In genomic region chr14:91145396-91146160, GRCh38 we compare ENCODE assay signal across 25 cellular contexts. TPM values are rescaled to one million over a fixed set of nuclear protein-coding genes. Genes with fewer than 3 reads are reported as not detected.
A peak's percentile ranks its signal among the peaks of the same experiment; 100 is the strongest.
DNase-seq lines count a peak whose midpoint lies in the region; ATAC-seq lines count a peak whose summit lies in the region.
"Had no signal": no experiment of that assay in that cellular context is flagged by ENCODE, and none has a peak within 500 bp of the region (broad histone marks: within the 10 kb centered on the region; RNA-seq: fewer than 3 reads in every experiment).

No MANE protein-coding gene starts in this region.

- H3K27ac ChIP-seq in cingulate gyrus (ENCODE audit: low read depth, low read length): peak overlapping the region; percentile 76
- H3K27ac ChIP-seq: brain microvascular endothelial cell, colonic mucosa, WERI-Rb-1 had no signal

- intact Hi-C loops in left ventricle myocardium superior (cut with micrococcal nuclease) (no loop called here), cardiac septum (cut with DNase I) (loop anchor here (2.0 kb wide), 1 partner anchor 31 kb away; the partner anchor contains the start of gene DGLUCY)

- no peaks in the 10 kb centered on the region for H3K27me3 Mint-ChIP-seq in natural killer cell treated with Interleukin-12 subunit alpha and Interleukin-12 subunit beta and Interleukin-15 and Interleukin-18, amount 100 ng/mL, for 72 hours

- H3K4me3 Mint-ChIP-seq in natural killer cell treated with Interleukin-12 subunit alpha and Interleukin-12 subunit beta and Interleukin-15 and Interleukin-18, amount 100 ng/mL, for 72 hours: no peak overlapping the region
- H3K4me3 Mint-ChIP-seq: endodermal cell had no signal

- peak overlapping the region; percentile 50 to 84 for H3K27ac Mint-ChIP-seq in natural killer cell treated with Interleukin-12 subunit alpha and Interleukin-12 subunit beta and Interleukin-15 and Interleukin-18, amount 100 ng/mL, for 72 hours

- H3K4me1 Mint-ChIP-seq in natural killer cell treated with Interleukin-12 subunit alpha and Interleukin-12 subunit beta and Interleukin-15 and Interleukin-18, amount 100 ng/mL, for 72 hours (ENCODE audit: low read depth in 2 of 2): peaks cover 45 to 49% of the 10 kb centered on the region in 2 donors

- H3K36me3 Mint-ChIP-seq in natural killer cell treated with Interleukin-12 subunit alpha and Interleukin-12 subunit beta and Interleukin-15 and Interleukin-18, amount 100 ng/mL, for 72 hours: no peaks in the 10 kb centered on the region

- DNase-seq in left ventricle myocardium superior (peak; percentile 16), cardiac septum (ENCODE audit: low spot score) (no peak), retina (no peak)
- no peak for DNase-seq in natural killer cell treated with Interleukin-12 subunit alpha and Interleukin-12 subunit beta and Interleukin-15 and Interleukin-18, amount 100 ng/mL, for 72 hours (ENCODE audit: low spot score)
- DNase-seq in effector CD4-positive, alpha-beta T cell: no peak
- DNase-seq: ACHN; activated CD4-positive, alpha-beta T cell treated with anti-CD3 and anti-CD28 coated beads, Interleukin-2, amount 50 U/mL, for 1 hour; activated effector memory CD4-positive, alpha-beta T cell treated with anti-CD3 and anti-CD28 coated beads, Interleukin-2, amount 50 U/mL, for 16 hours; brain microvascular endothelial cell; colonic mucosa; COR-L47; DMS79 treated with DMSO at 0.1 percent for 48 hours; endodermal cell; NCI-H1105; NCI-H345; NCI-H748 treated with DMSO at 0.1 percent for 48 hours; RPMI8226; SK-N-SH; small intestine; stimulated activated CD4-positive, alpha-beta T cell treated with anti-CD3 and anti-CD28 coated beads, Interleukin-2, amount 100 ng/mL, for 24 hours; uterus; WERI-Rb-1 had no signal

- ATAC-seq in left ventricle myocardium superior (no peak), GM18858 (IDR thresholded peaks at IDR 0.05; ENCODE audit: unreplicated experiment) (no peak), GM18502 (IDR thresholded peaks at IDR 0.05; ENCODE audit: poor library complexity, unreplicated experiment) (no peak)
- peak; percentile 62 to 71 for ATAC-seq in natural killer cell treated with Interleukin-12 subunit alpha and Interleukin-12 subunit beta and Interleukin-15 and Interleukin-18, amount 100 ng/mL, for 72 hours

- no peaks in the 10 kb centered on the region for H3K9me3 Mint-ChIP-seq in natural killer cell treated with Interleukin-12 subunit alpha and Interleukin-12 subunit beta and Interleukin-15 and Interleukin-18, amount 100 ng/mL, for 72 hours
- H3K9me3 Mint-ChIP-seq: endodermal cell had no signal

RNA-seq across cellular contexts. Expression of gene DGLUCY, which starts 31.7 kb away (rescaled TPM):
- total RNA-seq in left ventricle myocardium superior: 254 TPM
- 131 TPM for total RNA-seq in cardiac septum
- total RNA-seq in natural killer cell treated with Interleukin-12 subunit alpha and Interleukin-12 subunit beta and Interleukin-15 and Interleukin-18, amount 100 ng/mL, for 72 hours: 10 to 100 TPM; 28.4 to 78.3 TPM

Comparison
In these comparisons a context has a peak if more than half of its experiments do, and no peak if none do; other contexts are left out.
1. ATAC-seq: peak in natural killer cell treated with Interleukin-12 subunit alpha and Interleukin-12 subunit beta and Interleukin-15 and Interleukin-18, amount 100 ng/mL, for 72 hours (2 of 2); none in left ventricle myocardium superior (single experiment), GM18858 (single experiment) and GM18502 (single experiment).